In the genomic region with DNA sequence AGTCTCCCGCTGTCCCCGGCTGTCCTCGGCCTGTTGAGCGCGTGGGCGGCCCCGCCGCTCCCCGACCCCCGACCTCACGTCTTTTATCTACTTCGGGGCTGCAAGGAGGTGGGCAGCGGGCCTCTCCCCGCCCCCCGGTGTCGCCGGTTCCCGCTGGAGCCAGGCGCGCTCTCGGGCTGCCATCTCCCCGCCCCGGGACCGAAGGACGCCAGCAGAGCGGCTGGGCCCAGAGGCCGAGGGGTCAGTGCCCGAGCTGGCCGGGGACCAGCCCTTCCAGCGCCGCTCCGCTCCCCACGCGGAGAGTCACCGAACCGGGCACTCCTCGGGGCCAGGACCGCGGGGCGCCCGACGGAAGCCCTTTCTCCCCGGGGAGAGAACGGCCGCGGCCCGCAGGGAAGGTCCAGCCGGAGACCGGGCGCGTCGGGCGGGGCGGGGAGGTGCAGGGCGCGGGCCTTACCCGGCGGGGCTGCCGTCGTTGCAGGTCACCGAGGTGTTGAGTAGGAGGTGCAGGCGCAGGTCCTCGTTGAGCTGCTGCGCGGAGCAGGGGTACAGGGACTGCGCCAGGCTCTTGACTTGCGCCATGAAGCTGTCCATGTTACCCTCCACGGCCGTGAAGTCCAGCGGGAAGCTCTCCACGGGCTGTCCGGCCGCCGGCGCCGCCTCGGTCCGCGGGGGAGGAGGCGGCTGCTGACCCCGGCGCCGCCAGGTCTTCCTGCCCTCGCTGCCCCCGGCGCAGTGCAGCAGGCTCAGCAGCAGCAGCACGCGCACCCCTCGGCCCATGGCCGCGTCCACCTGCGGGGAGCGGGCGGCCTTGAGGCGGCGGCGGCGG, we compare ENCODE assay signal across 1 cellular context.
TF ChIP-seq lines count a peak whose summit lies in the region.

No MANE protein-coding gene starts in this region.

TF ChIP-seq in liver, 16 proteins besides CTCF, POLR2A, EP300 and RAD21:
- TF ChIP-seq SP1 (IDR thresholded peaks at IDR 0.05) (peak; percentile 23), RXRA (IDR thresholded peaks at IDR 0.05) (peak; percentile 37 to 50)
- TF ChIP-seq, protein P1, sequence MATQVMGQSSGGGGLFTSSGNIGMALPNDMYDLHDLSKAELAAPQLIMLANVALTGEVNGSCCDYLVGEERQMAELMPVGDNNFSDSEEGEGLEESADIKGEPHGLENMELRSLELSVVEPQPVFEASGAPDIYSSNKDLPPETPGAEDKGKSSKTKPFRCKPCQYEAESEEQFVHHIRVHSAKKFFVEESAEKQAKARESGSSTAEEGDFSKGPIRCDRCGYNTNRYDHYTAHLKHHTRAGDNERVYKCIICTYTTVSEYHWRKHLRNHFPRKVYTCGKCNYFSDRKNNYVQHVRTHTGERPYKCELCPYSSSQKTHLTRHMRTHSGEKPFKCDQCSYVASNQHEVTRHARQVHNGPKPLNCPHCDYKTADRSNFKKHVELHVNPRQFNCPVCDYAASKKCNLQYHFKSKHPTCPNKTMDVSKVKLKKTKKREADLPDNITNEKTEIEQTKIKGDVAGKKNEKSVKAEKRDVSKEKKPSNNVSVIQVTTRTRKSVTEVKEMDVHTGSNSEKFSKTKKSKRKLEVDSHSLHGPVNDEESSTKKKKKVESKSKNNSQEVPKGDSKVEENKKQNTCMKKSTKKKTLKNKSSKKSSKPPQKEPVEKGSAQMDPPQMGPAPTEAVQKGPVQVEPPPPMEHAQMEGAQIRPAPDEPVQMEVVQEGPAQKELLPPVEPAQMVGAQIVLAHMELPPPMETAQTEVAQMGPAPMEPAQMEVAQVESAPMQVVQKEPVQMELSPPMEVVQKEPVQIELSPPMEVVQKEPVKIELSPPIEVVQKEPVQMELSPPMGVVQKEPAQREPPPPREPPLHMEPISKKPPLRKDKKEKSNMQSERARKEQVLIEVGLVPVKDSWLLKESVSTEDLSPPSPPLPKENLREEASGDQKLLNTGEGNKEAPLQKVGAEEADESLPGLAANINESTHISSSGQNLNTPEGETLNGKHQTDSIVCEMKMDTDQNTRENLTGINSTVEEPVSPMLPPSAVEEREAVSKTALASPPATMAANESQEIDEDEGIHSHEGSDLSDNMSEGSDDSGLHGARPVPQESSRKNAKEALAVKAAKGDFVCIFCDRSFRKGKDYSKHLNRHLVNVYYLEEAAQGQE (IDR thresholded peaks at IDR 0.05) = no peak
